In the genomic region with DNA sequence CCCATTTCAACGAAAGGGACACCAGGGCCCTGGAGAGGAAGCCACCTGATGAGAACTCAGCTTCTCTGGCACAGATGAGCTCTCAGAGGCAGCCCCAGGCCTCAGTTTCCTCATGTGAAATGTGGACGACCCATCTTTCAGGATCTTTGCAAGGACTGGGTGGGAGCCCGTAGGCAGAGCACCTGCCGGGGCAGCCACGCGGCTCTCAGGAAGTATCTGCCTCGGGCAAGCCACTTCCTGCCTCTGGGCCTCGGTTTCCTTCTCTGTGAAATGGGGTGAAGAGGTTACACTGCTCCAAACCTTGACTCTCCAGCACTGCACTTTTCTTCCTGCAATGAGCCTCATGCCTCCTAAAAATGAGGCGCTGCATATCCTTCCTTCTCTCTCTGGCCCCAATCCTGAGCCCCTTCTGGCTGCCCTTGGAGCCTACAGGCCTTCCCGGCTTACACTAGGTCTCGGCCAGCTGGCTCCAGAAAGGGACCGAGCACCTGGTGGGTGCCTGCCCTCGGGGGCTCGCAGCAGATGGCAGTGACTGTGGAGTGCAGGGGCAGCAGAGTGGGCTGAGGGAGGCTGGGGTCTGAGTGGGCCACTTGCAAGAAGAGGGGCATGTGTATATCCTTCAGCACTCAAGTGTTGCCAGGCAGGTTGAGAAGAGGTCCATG, we compare ENCODE assay signal across 1 cellular context.
TF ChIP-seq lines count a peak whose summit lies in the region.

No MANE protein-coding gene starts in this region.

TF ChIP-seq in HEK293, 187 proteins besides CTCF, POLR2A, EP300 and RAD21:
- TF ChIP-seq, protein P1, sequence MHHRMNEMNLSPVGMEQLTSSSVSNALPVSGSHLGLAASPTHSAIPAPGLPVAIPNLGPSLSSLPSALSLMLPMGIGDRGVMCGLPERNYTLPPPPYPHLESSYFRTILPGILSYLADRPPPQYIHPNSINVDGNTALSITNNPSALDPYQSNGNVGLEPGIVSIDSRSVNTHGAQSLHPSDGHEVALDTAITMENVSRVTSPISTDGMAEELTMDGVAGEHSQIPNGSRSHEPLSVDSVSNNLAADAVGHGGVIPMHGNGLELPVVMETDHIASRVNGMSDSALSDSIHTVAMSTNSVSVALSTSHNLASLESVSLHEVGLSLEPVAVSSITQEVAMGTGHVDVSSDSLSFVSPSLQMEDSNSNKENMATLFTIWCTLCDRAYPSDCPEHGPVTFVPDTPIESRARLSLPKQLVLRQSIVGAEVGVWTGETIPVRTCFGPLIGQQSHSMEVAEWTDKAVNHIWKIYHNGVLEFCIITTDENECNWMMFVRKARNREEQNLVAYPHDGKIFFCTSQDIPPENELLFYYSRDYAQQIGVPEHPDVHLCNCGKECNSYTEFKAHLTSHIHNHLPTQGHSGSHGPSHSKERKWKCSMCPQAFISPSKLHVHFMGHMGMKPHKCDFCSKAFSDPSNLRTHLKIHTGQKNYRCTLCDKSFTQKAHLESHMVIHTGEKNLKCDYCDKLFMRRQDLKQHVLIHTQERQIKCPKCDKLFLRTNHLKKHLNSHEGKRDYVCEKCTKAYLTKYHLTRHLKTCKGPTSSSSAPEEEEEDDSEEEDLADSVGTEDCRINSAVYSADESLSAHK (tag by site-specific recombination; IDR thresholded peaks at IDR 0.05), result 0 out of 2 replicates have a peak, but pooled peaks have one; percentile 19
- TF ChIP-seq ZNF585B (tag by site-specific recombination; IDR thresholded peaks at IDR 0.05), result no peak
